Comparison of ENCODE assay signal across 1 cellular context in genomic region chr6:47483853-47484546, GRCh38.
A peak's percentile ranks its signal among the peaks of the same experiment; 100 is the strongest.
TF ChIP-seq lines count a peak whose summit lies in the region.

No MANE protein-coding gene starts in this region.

TF ChIP-seq in HEK293, 187 proteins besides CTCF, POLR2A, EP300 and RAD21 (continued from another document and continues in another):
- TF ChIP-seq PRDM2 (tag by site-specific recombination; IDR thresholded peaks at IDR 0.05; ENCODE audit: borderline replicate concordance): no peak
- TF ChIP-seq ZNF112 (tag by site-specific recombination; IDR thresholded peaks at IDR 0.05): no peak
- peak; percentile 71 for TF ChIP-seq ZNF2 (tag by site-specific recombination; IDR thresholded peaks at IDR 0.05)
- TF ChIP-seq ZBTB8A (tag by site-specific recombination; IDR thresholded peaks at IDR 0.05): peak; percentile 37; the same call in 1 of the 2 replicates
- TF ChIP-seq ZNF544 (tag by site-specific recombination; IDR thresholded peaks at IDR 0.05): no peak
- no peak for TF ChIP-seq HOXA7 (CRISPR knock-in tag; IDR thresholded peaks at IDR 0.05; ENCODE audit: borderline replicate concordance)
- TF ChIP-seq ZNF596 (tag by site-specific recombination; IDR thresholded peaks at IDR 0.05): peak; percentile 27; the same call in 1 of the 2 replicates
- TF ChIP-seq WT1 (tag by site-specific recombination; IDR thresholded peaks at IDR 0.05): peak; percentile 93
- TF ChIP-seq ZSCAN23 (tag by site-specific recombination; IDR thresholded peaks at IDR 0.05): 0 out of 2 replicates have a peak, but pooled peaks have one; percentile 23
- TF ChIP-seq ZNF366 (tag by site-specific recombination; conservative IDR thresholded peaks at IDR 0.05): peak; percentile 80
- TF ChIP-seq ZBTB21 (tag by site-specific recombination; IDR thresholded peaks at IDR 0.05): no peak
- TF ChIP-seq ZNF48 (tag by site-specific recombination; IDR thresholded peaks at IDR 0.05): no peak
- no peak for TF ChIP-seq ZFHX2 (tag by site-specific recombination; conservative IDR thresholded peaks at IDR 0.05)
- peak; percentile 27; the same call in 1 of the 2 replicates for TF ChIP-seq ZBTB1 (tag by site-specific recombination; IDR thresholded peaks at IDR 0.05)
- no peak for TF ChIP-seq ZNF292 (tag by site-specific recombination; IDR thresholded peaks at IDR 0.05; ENCODE audit: borderline replicate concordance, low read depth)
- no peak for TF ChIP-seq ZNF704 (tag by site-specific recombination; IDR thresholded peaks at IDR 0.05)
- TF ChIP-seq ZNF10 (tag by site-specific recombination; IDR thresholded peaks at IDR 0.05): peak; percentile 61; the same call in 1 of the 2 replicates
- no peak for TF ChIP-seq ZNF518A (tag by site-specific recombination; conservative IDR thresholded peaks at IDR 0.05; ENCODE audit: low read depth)
- no peak for TF ChIP-seq ZNF529 (tag by site-specific recombination; IDR thresholded peaks at IDR 0.05; ENCODE audit: insufficient replicate concordance)
- no peak for TF ChIP-seq ZNF692 (tag by site-specific recombination; IDR thresholded peaks at IDR 0.05)
- TF ChIP-seq ZNF26 (tag by site-specific recombination; IDR thresholded peaks at IDR 0.05): no peak
- no peak for TF ChIP-seq ZNF600 (tag by site-specific recombination; IDR thresholded peaks at IDR 0.05)
- no peak for TF ChIP-seq ZNF549 (tag by site-specific recombination; IDR thresholded peaks at IDR 0.05)
- TF ChIP-seq ZNF768 (tag by site-specific recombination; IDR thresholded peaks at IDR 0.05): no peak
- no peak for TF ChIP-seq SALL2 (tag by site-specific recombination; IDR thresholded peaks at IDR 0.05; ENCODE audit: borderline replicate concordance)
- TF ChIP-seq ZNF362 (tag by site-specific recombination; IDR thresholded peaks at IDR 0.05): no peak
- TF ChIP-seq ZNF521 (tag by site-specific recombination; IDR thresholded peaks at IDR 0.05): no peak
- no peak for TF ChIP-seq YY2 (tag by site-specific recombination; IDR thresholded peaks at IDR 0.05)
- TF ChIP-seq ZFP41 (tag by site-specific recombination; IDR thresholded peaks at IDR 0.05; ENCODE audit: borderline replicate concordance): no peak
- no peak for TF ChIP-seq ELK4 (IDR thresholded peaks at IDR 0.05; ENCODE audit: borderline replicate concordance, low read depth, low read length)
- TF ChIP-seq ZFP3 (tag by site-specific recombination; IDR thresholded peaks at IDR 0.05; ENCODE audit: low read depth): no peak
- TF ChIP-seq ZBTB44 (tag by site-specific recombination; IDR thresholded peaks at IDR 0.05): peak; percentile 64; the same call in 1 of the 2 replicates
- peak; percentile 44 for TF ChIP-seq ZSCAN16 (tag by site-specific recombination; IDR thresholded peaks at IDR 0.05)
- no peak for TF ChIP-seq SP3 (tag by site-specific recombination; IDR thresholded peaks at IDR 0.05)
- peak; percentile 88 for TF ChIP-seq PRDM4 (tag by site-specific recombination; IDR thresholded peaks at IDR 0.05)
